Comparison of ENCODE assay signal across 13 cellular contexts in the genomic region with DNA sequence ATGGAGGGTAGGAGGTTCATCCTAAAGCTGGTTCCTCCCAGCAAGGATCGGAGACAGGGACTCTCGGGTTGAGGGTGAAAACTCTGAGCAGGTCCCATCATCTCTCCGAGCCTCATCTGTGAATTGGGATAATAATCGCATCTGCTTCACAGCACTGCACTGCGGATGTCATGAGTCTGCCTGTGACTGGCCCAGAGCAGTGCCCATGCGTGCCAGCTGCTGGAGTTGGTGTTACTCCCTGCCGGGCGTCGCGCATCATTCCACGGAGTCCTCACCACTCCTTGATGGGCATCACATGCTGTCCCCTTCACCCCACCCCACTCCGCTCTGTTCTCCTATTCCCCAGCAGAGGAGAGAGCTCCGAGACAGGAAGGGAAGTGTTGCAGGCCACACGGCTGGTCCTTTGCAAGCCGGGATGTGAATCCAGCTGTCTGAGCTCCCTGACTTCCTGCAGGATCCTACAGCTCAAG. TPM values are rescaled to one million over a fixed set of nuclear protein-coding genes. Genes with fewer than 3 reads are reported as not detected.
DNase-seq lines count a peak whose midpoint lies in the region; ATAC-seq and TF ChIP-seq lines count a peak whose summit lies in the region.
"Had no signal": no experiment of that assay in that cellular context is flagged by ENCODE, and none has a peak within 500 bp of the region (broad histone marks: within the 10 kb centered on the region; RNA-seq: fewer than 3 reads in every experiment).

No MANE protein-coding gene starts in this region.

- H3K14ac ChIP-seq in neuronal stem cell (ENCODE audit: low read length), result peak overlapping the region; percentile 48

- H3K4me2 ChIP-seq in neuronal stem cell (ENCODE audit: insufficient read depth, low read length, poor library complexity, severe bottlenecking), result no peak overlapping the region

- H3K27ac ChIP-seq in right cardiac atrium (ENCODE audit: low read length) (no peak overlapping the region), right atrium auricular region (no peak overlapping the region), coronary artery (peak overlapping the region in 1 of 2 donors; percentile 33), neuronal stem cell (replicated peaks; ENCODE audit: low read length) (no peak overlapping the region)

- H2AFZ ChIP-seq in neuronal stem cell (ENCODE audit: low read length), result no peak overlapping the region

- H3K18ac ChIP-seq in neuronal stem cell (ENCODE audit: low read length), result peak overlapping the region; percentile 9

- TF ChIP-seq CTCF in right atrium auricular region (IDR thresholded peaks at IDR 0.05) (no peak), coronary artery (IDR thresholded peaks at IDR 0.05) (no peak)

- no peak overlapping the region for H2BK120ac ChIP-seq in neuronal stem cell (ENCODE audit: low read depth, low read length)

- peak; percentile 10 to 41 (median 38) for DNase-seq in right cardiac atrium
- DNase-seq in right atrium auricular region (ENCODE audit: low spot score), result no peak
- DNase-seq in coronary artery (ENCODE audit: low spot score), result peak; percentile 71
- DNase-seq in neuronal stem cell (ENCODE audit: low spot score), result no peak
- no peak for DNase-seq in NCI-H1105 treated with DMSO at 0.1 percent for 48 hours (lab: John Stamatoyannopoulos, UW)
- DNase-seq in putamen (ENCODE audit: low spot score), result no peak
- no peak for DNase-seq in NCI-H2227 (lab: John Stamatoyannopoulos, UW; ENCODE audit: unreplicated experiment)
- DNase-seq: MG63; stimulated activated CD4-positive, alpha-beta T cell treated with anti-CD3 and anti-CD28 coated beads, Interleukin-4, amount 100 ng/mL, for 1 hour had no signal

- H4K8ac ChIP-seq in neuronal stem cell (ENCODE audit: low read depth, low read length), result no peak overlapping the region

- H3K4me3 ChIP-seq in right cardiac atrium (ENCODE audit: low read length), result no peak overlapping the region
- no peak overlapping the region for H3K4me3 ChIP-seq in right atrium auricular region
- no peak overlapping the region for H3K4me3 ChIP-seq in coronary artery
- H3K4me3 ChIP-seq in neuronal stem cell (ENCODE audit: low read length in 2 of 2), result no peak overlapping the region
- H3K4me3 ChIP-seq: MG63 had no signal

- intact Hi-C loops in right cardiac atrium (cut with DNase I), result no loop called here

- H2BK15ac ChIP-seq in neuronal stem cell (ENCODE audit: low read length), result no peak overlapping the region

- H3K36me3 ChIP-seq in right atrium auricular region (no peaks in the 10 kb centered on the region), neuronal stem cell (replicated peaks in 1 of 2; ENCODE audit: control insufficient read depth in 2 of 2, insufficient read depth in 2 of 2, low read length in 2 of 2) (peaks cover 10 to 17% of the 10 kb centered on the region in 2 donors)

- no peak overlapping the region for H3K4ac ChIP-seq in neuronal stem cell (ENCODE audit: low read length)

- peak overlapping the region; percentile 38 for H3K9ac ChIP-seq in neuronal stem cell (ENCODE audit: low read depth, low read length, poor library complexity)

- H3K27me3 ChIP-seq in right cardiac atrium (ENCODE audit: control insufficient read depth, insufficient read depth), result no peaks in the 10 kb centered on the region
- no peaks in the 10 kb centered on the region for H3K27me3 ChIP-seq in right atrium auricular region
- no peaks in the 10 kb centered on the region for H3K27me3 ChIP-seq in neuronal stem cell (ENCODE audit: control insufficient read depth in 3 of 3, insufficient read depth in 3 of 3, low read depth in 1 of 3, low read length in 3 of 3)
- H3K27me3 ChIP-seq: MG63 had no signal

- peak overlapping the region; percentile 60 for H2BK12ac ChIP-seq in neuronal stem cell (ENCODE audit: low read length)

- H3K23ac ChIP-seq in neuronal stem cell (ENCODE audit: low read depth, low read length, poor library complexity), result no peak overlapping the region

- H3K79me1 ChIP-seq in neuronal stem cell (ENCODE audit: low read depth, low read length), result no peaks in the 10 kb centered on the region

- ATAC-seq in right cardiac atrium (no peak), GM18519 (IDR thresholded peaks at IDR 0.05; ENCODE audit: low FRiP score, unreplicated experiment) (no peak)

- H3K4me1 ChIP-seq in right cardiac atrium (ENCODE audit: control insufficient read depth, insufficient read depth, low read length) (no peaks in the 10 kb centered on the region), right atrium auricular region (no peaks in the 10 kb centered on the region), neuronal stem cell (ENCODE audit: control insufficient read depth in 2 of 2, insufficient read depth in 1 of 2, low read depth in 1 of 2, low read length in 2 of 2) (peaks cover 2 to 15% of the 10 kb centered on the region in 2 donors)

- H3K9me3 ChIP-seq in right cardiac atrium (ENCODE audit: control insufficient read depth, low read length) (no peaks in the 10 kb centered on the region), right atrium auricular region (no peaks in the 10 kb centered on the region), neuronal stem cell (replicated peaks in 1 of 2; ENCODE audit: control insufficient read depth in 2 of 2, insufficient read depth in 1 of 2, low read depth in 1 of 2, low read length in 2 of 2) (peaks cover 0 to 2% of the 10 kb centered on the region in 2 donors)
- H3K9me3 ChIP-seq: MG63 had no signal

- 77% methylated on average over 15 of the region's 15 CpGs for WGBS in right cardiac atrium
- no CpG with 5 or more reads among the region's 15 CpGs for WGBS in neuronal stem cell (ENCODE audit: extremely low coverage in 2 of 2, insufficient read length in 2 of 2, insufficient replicate concordance in 1 of 2), 2 donors

- H2AK5ac ChIP-seq in neuronal stem cell (ENCODE audit: low read depth, low read length), result peak overlapping the region; percentile 4

- H2BK5ac ChIP-seq in neuronal stem cell (ENCODE audit: low read length), result no peak overlapping the region

- peak overlapping the region; percentile 58 for H4K91ac ChIP-seq in neuronal stem cell (ENCODE audit: low read depth, low read length, poor library complexity)

RNA-seq across cellular contexts. Expression of a gene that starts 35.1 kb away (rescaled TPM):
- 1 to 10 TPM in 1 of 4 donors, not detected in 3; 2.7 TPM for total RNA-seq in right cardiac atrium
- polyA plus RNA-seq in right cardiac atrium, result 0.70 TPM
- total RNA-seq in right atrium auricular region, result not detected
- not detected for polyA plus RNA-seq in neuronal stem cell (2013, experiment 1 of 2)
- not detected for polyA plus RNA-seq in neuronal stem cell (2013, experiment 2 of 2)
- total RNA-seq: HT-29 had no signal
- polyA plus RNA-seq: BJ had no signal

RNA-seq across cellular contexts. Expression of a gene that starts 41.9 kb away (rescaled TPM):
- not detected for total RNA-seq in right cardiac atrium
- polyA plus RNA-seq in right cardiac atrium, result 0.27 TPM
- not detected for total RNA-seq in right atrium auricular region
- polyA plus RNA-seq in neuronal stem cell (2013, experiment 1 of 2), result 0.14 TPM
- polyA plus RNA-seq in neuronal stem cell (2013, experiment 2 of 2), result 0.08 TPM
- total RNA-seq: HT-29, ureter had no signal
- polyA plus RNA-seq: BJ had no signal

Comparison
In these comparisons a context has a peak if more than half of its experiments do, and no peak if none do; other contexts are left out.
1. DNase-seq: peak in right cardiac atrium (3 of 3) and coronary artery (single experiment); none in right atrium auricular region (single experiment), neuronal stem cell (single experiment), NCI-H1105 treated with DMSO at 0.1 percent for 48 hours (single experiment), putamen (single experiment) and NCI-H2227 (single experiment).